In genomic region chr4:68656445-68656973, GRCh38 we compare ENCODE assay signal across 1 cellular context.
TF ChIP-seq lines count a peak whose summit lies in the region.
"Not testable (repeated sequence)": the region's sequence is repeated elsewhere in the genome, so short reads cannot be mapped to it uniquely, and the experiment has no call there.

No MANE protein-coding gene starts in this region.

TF ChIP-seq in HepG2, 621 proteins besides CTCF, POLR2A, EP300 and RAD21 (continues in another document):
- TF ChIP-seq HDAC2 (CRISPR knock-in tag; IDR thresholded peaks at IDR 0.05) (peak; percentile 34; the same call in 1 of the 2 replicates), SAP130 (CRISPR knock-in tag; IDR thresholded peaks at IDR 0.05; ENCODE audit: low read depth) (peak; percentile 26; the same call in 1 of the 2 replicates), RCOR2 (CRISPR knock-in tag; IDR thresholded peaks at IDR 0.05) (peak; percentile 22; the same call in 1 of the 2 replicates), ZNF264 (CRISPR knock-in tag; IDR thresholded peaks at IDR 0.05) (peak; percentile 52; the same call in 1 of the 2 replicates), HMG20A (CRISPR knock-in tag; IDR thresholded peaks at IDR 0.05; ENCODE audit: borderline replicate concordance) (peak; percentile 60; the same call in 1 of the 2 replicates), MBD4 (IDR thresholded peaks at IDR 0.05; ENCODE audit: borderline replicate concordance, low read length) (peak; percentile 49; the same call in 1 of the 2 replicates), ZNF614 (CRISPR knock-in tag; IDR thresholded peaks at IDR 0.05; ENCODE audit: borderline replicate concordance) (peak; percentile 37; the same call in 1 of the 2 replicates), HNF4A (CRISPR knock-in tag; IDR thresholded peaks at IDR 0.05) (peak; percentile 79), SOX6 (CRISPR knock-in tag; IDR thresholded peaks at IDR 0.05) (peak; percentile 83), MIER3 (CRISPR knock-in tag; IDR thresholded peaks at IDR 0.05; ENCODE audit: borderline replicate concordance) (peak; percentile 34; the same call in 1 of the 2 replicates), FOXA1 (CRISPR knock-in tag; IDR thresholded peaks at IDR 0.05) (peak; percentile 15; the same call in 1 of the 2 replicates), PAXIP1 (CRISPR knock-in tag; conservative IDR thresholded peaks at IDR 0.05) (peak; percentile 80), HOXA3 (CRISPR knock-in tag; IDR thresholded peaks at IDR 0.05) (peak; percentile 31; the same call in 1 of the 2 replicates), PATZ1 (CRISPR knock-in tag; IDR thresholded peaks at IDR 0.05) (peak; percentile 42; the same call in 1 of the 2 replicates), SIX4 (CRISPR knock-in tag; IDR thresholded peaks at IDR 0.05) (peak; percentile 48; the same call in 1 of the 2 replicates), SOX5 (CRISPR knock-in tag; IDR thresholded peaks at IDR 0.05; ENCODE audit: borderline replicate concordance) (peak; percentile 21; the same call in 1 of the 2 replicates), PHF21A (CRISPR knock-in tag; IDR thresholded peaks at IDR 0.05) (peak; percentile 28; the same call in 1 of the 2 replicates), ZMYM4 (CRISPR knock-in tag; IDR thresholded peaks at IDR 0.05) (peak; percentile 23; the same call in 1 of the 2 replicates), PPARG (CRISPR knock-in tag; conservative IDR thresholded peaks at IDR 0.05) (0 out of 2 replicates have a peak, but pooled peaks have one; percentile 34), NCOA2 (CRISPR knock-in tag; IDR thresholded peaks at IDR 0.05) (peak; percentile 92), FOXJ3 (CRISPR knock-in tag; IDR thresholded peaks at IDR 0.05; ENCODE audit: borderline replicate concordance) (0 out of 2 replicates have a peak, but pooled peaks have one; percentile 49), TEAD3 (CRISPR knock-in tag; optimal IDR thresholded peaks at IDR 0.05; ENCODE audit: borderline replicate concordance) (peak; percentile 54), RARA (CRISPR knock-in tag; IDR thresholded peaks at IDR 0.05) (peak; percentile 57), HHEX (CRISPR knock-in tag; IDR thresholded peaks at IDR 0.05) (peak; percentile 37; the same call in 1 of the 2 replicates), KMT2B (CRISPR knock-in tag; IDR thresholded peaks at IDR 0.05) (0 out of 2 replicates have a peak, but pooled peaks have one; percentile 20), ZNF710 (CRISPR knock-in tag; IDR thresholded peaks at IDR 0.05; ENCODE audit: borderline replicate concordance) (0 out of 2 replicates have a peak, but pooled peaks have one; percentile 43), ZNF644 (CRISPR knock-in tag; IDR thresholded peaks at IDR 0.05; ENCODE audit: low read depth) (peak; percentile 84), ISX (CRISPR knock-in tag; conservative IDR thresholded peaks at IDR 0.05) (0 out of 2 replicates have a peak, but pooled peaks have one; percentile 41), ZNF281 (CRISPR knock-in tag; IDR thresholded peaks at IDR 0.05; ENCODE audit: borderline replicate concordance) (peak; percentile 48; the same call in 1 of the 2 replicates), HOXA5 (CRISPR knock-in tag; IDR thresholded peaks at IDR 0.05) (peak; percentile 79; the same call in 1 of the 2 replicates), ELF3 (CRISPR knock-in tag; IDR thresholded peaks at IDR 0.05) (peak; percentile 7; the same call in 1 of the 2 replicates), RBFOX2 (IDR thresholded peaks at IDR 0.05; ENCODE audit: low read depth, low read length) (0 out of 2 replicates have a peak, but pooled peaks have one; percentile 25), TCF12 (CRISPR knock-in tag; IDR thresholded peaks at IDR 0.05) (0 out of 2 replicates have a peak, but pooled peaks have one; percentile 20), CEBPG (CRISPR knock-in tag; IDR thresholded peaks at IDR 0.05) (peak; percentile 32; the same call in 1 of the 2 replicates), RXRB (CRISPR knock-in tag; IDR thresholded peaks at IDR 0.05; ENCODE audit: borderline replicate concordance) (peak; percentile 79), POGZ (CRISPR knock-in tag; IDR thresholded peaks at IDR 0.05) (0 out of 2 replicates have a peak, but pooled peaks have one; percentile 8), ZNF331 (CRISPR knock-in tag; IDR thresholded peaks at IDR 0.05) (0 out of 2 replicates have a peak, but pooled peaks have one; percentile 27), MED13 (CRISPR knock-in tag; IDR thresholded peaks at IDR 0.05) (peak; percentile 76; the same call in 1 of the 2 replicates), NCOR1 (IDR thresholded peaks at IDR 0.05; ENCODE audit: borderline replicate concordance, low read length) (peak; percentile 71; the same call in 1 of the 2 replicates), SOX13 (IDR thresholded peaks at IDR 0.05) (0 out of 2 replicates have a peak, but pooled peaks have one; percentile 34), SOX13 (CRISPR knock-in tag; conservative IDR thresholded peaks at IDR 0.05 in 1 of 2, IDR thresholded peaks at IDR 0.05 in 1 of 2) (peak in 1 of 2 experiments; percentile 88; a peak in 2 of 4 replicates), BCL6 (CRISPR knock-in tag; IDR thresholded peaks at IDR 0.05) (peak; percentile 85), FOXP1 (CRISPR knock-in tag; IDR thresholded peaks at IDR 0.05) (peak; percentile 53; the same call in 1 of the 2 replicates), ZNF280D (CRISPR knock-in tag; IDR thresholded peaks at IDR 0.05) (peak; percentile 33; the same call in 1 of the 2 replicates), SP5 (CRISPR knock-in tag; IDR thresholded peaks at IDR 0.05; ENCODE audit: borderline replicate concordance, low read depth) (0 out of 2 replicates have a peak, but pooled peaks have one; percentile 14), GATA4 (IDR thresholded peaks at IDR 0.05; ENCODE audit: borderline replicate concordance, low read depth) (peak; percentile 63; the same call in 1 of the 2 replicates), PITX1 (CRISPR knock-in tag; IDR thresholded peaks at IDR 0.05) (peak; percentile 36; the same call in 1 of the 2 replicates), MEF2D (CRISPR knock-in tag; IDR thresholded peaks at IDR 0.05) (0 out of 2 replicates have a peak, but pooled peaks have one; percentile 18), HOMEZ (CRISPR knock-in tag; IDR thresholded peaks at IDR 0.05; ENCODE audit: low read depth) (peak; percentile 88), KDM6A (CRISPR knock-in tag; IDR thresholded peaks at IDR 0.05; ENCODE audit: low read depth) (peak; percentile 49; the same call in 1 of the 2 replicates), NFIC (IDR thresholded peaks at IDR 0.05; ENCODE audit: low read length) (peak; percentile 84)
- TF ChIP-seq SOX6, FOXA1, TCF12, FOXP1 (IDR thresholded peaks at IDR 0.05): not testable (repeated sequence)
